In genomic region chr1:94486990-94487389, GRCh38 we compare ENCODE assay signal across 33 cellular contexts.
"Had no signal": no experiment of that assay in that cellular context is flagged by ENCODE, and none has a peak within 500 bp of the region (broad histone marks: within the 10 kb centered on the region; RNA-seq: fewer than 3 reads in every experiment).

No MANE protein-coding gene starts in this region.

- H3K27ac ChIP-seq: adrenal gland, body of pancreas, breast epithelium, Peyer's patch, SJSA1, VCaP had no signal

- DNase-seq: activated B cell treated with CpG ODN at 0.5 μM for 24 hours; activated CD4-positive, alpha-beta memory T cell treated with anti-CD3 and anti-CD28 coated beads for 36 hours; activated CD4-positive, alpha-beta T cell treated with anti-CD3 and anti-CD28 coated beads for 4 hours; activated CD4-positive, alpha-beta T cell treated with anti-CD3 and anti-CD28 coated beads, Interleukin-2, amount 50 U/mL, for 1 hour; activated CD4-positive, CD25-positive, alpha-beta regulatory T cell treated with anti-CD3 and anti-CD28 coated beads, Interleukin-2, amount 50 U/mL, for 72 hours; activated CD8-positive, alpha-beta memory T cell treated with anti-CD3 and anti-CD28 coated beads, Interleukin-2, amount 50 U/mL, for 4 hours; activated gamma-delta T cell treated with Interleukin-2 at 50 U/mL for 16 hours; activated naive CD4-positive, alpha-beta T cell treated with anti-CD3 and anti-CD28 coated beads for 36 hours; activated T-cell treated with anti-CD3 and anti-CD28 coated beads for 4 hours; activated T-cell treated with anti-CD3 and anti-CD28 coated beads, Interleukin-2, amount 50 U/mL, for 4 hours; adrenal gland; body of pancreas; KG1; MM.1S; MV-4-11; NCI-H1092; NCI-H146; NCI-H187; NCI-H2029 treated with DMSO at 0.1 percent for 48 hours; NCI-H2171 treated with DMSO at 0.1 percent for 48 hours; NCI-H2227 treated with DMSO at 0.1 percent for 48 hours; NCI-H446; NCI-H524 treated with DMSO at 0.1 percent for 48 hours; NK-92 treated with Interleukin-12 subunit alpha and Interleukin-12 subunit beta, amount 100 ng/mL, for 24 hours; PC-3; Peyer's patch; RPMI8226; SHP77 treated with DMSO at 0.1 percent for 48 hours; SK-N-SH; T-helper 17 cell had no signal
